Comparison of ENCODE assay signal across 8 cellular contexts in genomic region chr1:153465728-153466625, GRCh38. TPM values are rescaled to one million over a fixed set of nuclear protein-coding genes. Genes with fewer than 3 reads are reported as not detected.
DNase-seq lines count a peak whose midpoint lies in the region; ATAC-seq and TF ChIP-seq lines count a peak whose summit lies in the region.

No MANE protein-coding gene starts in this region.

- H3K4me1 ChIP-seq in Loucy (ENCODE audit: insufficient read depth, low read length, poor library complexity, severe bottlenecking): no peaks in the 10 kb centered on the region

- no peaks in the 10 kb centered on the region for H3K27me3 ChIP-seq in Loucy (ENCODE audit: insufficient read depth, low read length, poor library complexity, severe bottlenecking)

- H3K79me2 ChIP-seq in Loucy (ENCODE audit: insufficient read depth, low read length): no peaks in the 10 kb centered on the region

- H3K4me3 Mint-ChIP-seq in endothelial cell (ENCODE audit: unreplicated experiment): no peak overlapping the region
- H3K4me3 Mint-ChIP-seq in naive B cell: peak overlapping the region in 1 of 8 donors; percentile 21

- H3K4me3 ChIP-seq in Loucy (ENCODE audit: low read length, poor library complexity, severe bottlenecking): no peak overlapping the region

- no peak overlapping the region for H3K4me2 ChIP-seq in Loucy (ENCODE audit: low read depth, low read length, poor library complexity, severe bottlenecking)

- ATAC-seq in naive B cell (ENCODE audit: low read depth in 2 of 2) (peak; percentile 65 to 72), GM18909 (IDR thresholded peaks at IDR 0.05; ENCODE audit: poor library complexity, unreplicated experiment) (no peak), GM18873 (IDR thresholded peaks at IDR 0.05; ENCODE audit: low FRiP score, unreplicated experiment) (no peak)

- no peaks in the 10 kb centered on the region for H3K9me3 ChIP-seq in Loucy (ENCODE audit: insufficient read depth, low read depth, low read length)

- TF ChIP-seq CTCF in Loucy (conservative IDR thresholded peaks at IDR 0.05; ENCODE audit: low read length) (peak; percentile 71), endothelial cell (IDR thresholded peaks at IDR 0.05; ENCODE audit: unreplicated experiment) (peak; percentile 91)

- H3K9ac ChIP-seq in Loucy (ENCODE audit: low read depth, low read length, poor library complexity, severe bottlenecking): no peak overlapping the region

- DNase-seq in ELF-1 (ENCODE audit: low read depth, low spot score): peak; percentile 85
- peak; percentile 53 to 57 for DNase-seq in activated CD4-positive, alpha-beta T cell treated with anti-CD3 and anti-CD28 coated beads, Interleukin-2, amount 50 U/mL, for 4 hours
- DNase-seq in endothelial cell (ENCODE audit: low spot score): peak; percentile 77
- DNase-seq in naive B cell: peak; percentile 21
- DNase-seq in stimulated activated naive CD4-positive, alpha-beta T cell treated with Interleukin-2 at 50 U/mL for 16 hours (lab: John Stamatoyannopoulos, UW): peak; percentile 43

- H3F3A ChIP-seq in Loucy (ENCODE audit: low read depth): no peaks in the 10 kb centered on the region

- no peak overlapping the region for H2AFZ ChIP-seq in Loucy (ENCODE audit: low read length)

- H3K36me3 ChIP-seq in Loucy (ENCODE audit: insufficient read depth, low read length): no peaks in the 10 kb centered on the region

- no peaks in the 10 kb centered on the region for H4K20me1 ChIP-seq in Loucy (ENCODE audit: insufficient read depth, low read length, poor library complexity, severe bottlenecking)

- no peaks in the 10 kb centered on the region for H3K9me2 ChIP-seq in Loucy (replicated peaks; ENCODE audit: low read depth, low read length)

- H3K27me3 Mint-ChIP-seq in endothelial cell (ENCODE audit: unreplicated experiment) (peaks cover 6% of the 10 kb centered on the region), naive B cell (peaks cover 34 to 64% (median 49%) of the 10 kb centered on the region in 3 donors)

- H3K36me3 Mint-ChIP-seq in endothelial cell (ENCODE audit: low read depth, unreplicated experiment): no peaks in the 10 kb centered on the region
- H3K36me3 Mint-ChIP-seq in naive B cell: peaks cover 4 to 9% of the 10 kb centered on the region in 2 donors

- peaks cover 5% of the 10 kb centered on the region for H3K4me1 Mint-ChIP-seq in endothelial cell (ENCODE audit: unreplicated experiment)
- peaks cover 0 to 5% (median 0%) of the 10 kb centered on the region in 3 donors for H3K4me1 Mint-ChIP-seq in naive B cell

- H3K27ac Mint-ChIP-seq in endothelial cell (ENCODE audit: unreplicated experiment) (no peak overlapping the region), naive B cell (no peak overlapping the region)

- H3K9me3 Mint-ChIP-seq in endothelial cell (ENCODE audit: unreplicated experiment) (no peaks in the 10 kb centered on the region), naive B cell (peaks cover 4 to 12% (median 7%) of the 10 kb centered on the region in 7 donors)

RNA-seq across cellular contexts. Expression of gene S100A7, which starts 5.5 kb away (rescaled TPM):
- not detected for total RNA-seq in endothelial cell (ENCODE audit: unreplicated experiment)
- polyA plus RNA-seq in naive B cell (ENCODE audit: low read depth in 6 of 6): not detected

RNA-seq across cellular contexts. Expression of gene S100A7A, which starts 49.7 kb away (rescaled TPM):
- not detected for total RNA-seq in endothelial cell (ENCODE audit: unreplicated experiment)
- not detected for polyA plus RNA-seq in naive B cell (ENCODE audit: low read depth in 6 of 6)

Comparison
In these comparisons a context has a peak if more than half of its experiments do, and no peak if none do; other contexts are left out.
1. DNase-seq: peak in every context shown above with its lines; median percentile 85 in ELF-1; 77 in endothelial cell; 55 in activated CD4-positive, alpha-beta T cell treated with anti-CD3 and anti-CD28 coated beads, Interleukin-2, amount 50 U/mL, for 4 hours; 43 in stimulated activated naive CD4-positive, alpha-beta T cell treated with Interleukin-2 at 50 U/mL for 16 hours; 21 in naive B cell.
2. ATAC-seq: peak in naive B cell (2 of 2); none in GM18909 (single experiment) and GM18873 (single experiment).